Comparison of ENCODE assay signal across 17 cellular contexts in the genomic region with DNA sequence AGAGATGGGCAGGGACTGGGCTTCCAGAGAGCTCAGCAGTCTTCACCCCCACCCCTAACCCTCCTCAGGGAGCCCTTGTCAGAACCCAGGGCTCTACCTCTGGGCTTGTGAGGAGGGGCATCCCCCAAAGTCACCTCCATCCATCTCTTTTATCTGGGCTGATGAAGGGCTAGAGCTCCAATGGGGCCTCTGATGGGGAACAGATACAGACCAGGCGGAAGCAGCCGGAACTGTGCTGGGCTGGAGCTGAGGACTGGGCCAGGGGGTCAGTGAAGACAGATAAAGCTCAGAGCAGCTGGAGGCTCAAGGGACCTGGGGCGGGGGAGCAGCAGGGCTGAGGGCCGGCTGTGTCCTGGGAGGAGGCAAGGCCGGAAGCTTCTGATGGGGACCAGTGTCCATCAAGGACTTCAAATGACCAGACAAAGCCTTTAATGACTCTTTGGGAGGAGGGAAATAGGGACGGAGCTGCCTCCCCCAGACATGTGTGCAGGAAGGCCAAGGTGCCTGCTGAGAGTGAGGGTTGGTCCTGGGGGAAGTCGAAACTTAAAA. TPM values are rescaled to one million over a fixed set of nuclear protein-coding genes. Genes with fewer than 3 reads are reported as not detected.
"Had no signal": no experiment of that assay in that cellular context is flagged by ENCODE, and none has a peak within 500 bp of the region (broad histone marks: within the 10 kb centered on the region; RNA-seq: fewer than 3 reads in every experiment).

No MANE protein-coding gene starts in this region.

- H3K4me3 ChIP-seq: esophagus squamous epithelium, prostate gland, right lobe of liver, suprapubic skin had no signal

- H3K9me3 Mint-ChIP-seq: activated T-helper 1 cell treated with anti-CD3 and anti-CD28 coated beads, Interleukin-12 subunit alpha, Interleukin-12 subunit beta, Interleukin-2, Interleukin-4 antibody, amounts not matched to agents 30 ng/mL and 10 ng/mL and 1 ng/mL, durations not matched to agents 14 hours and 24 hours and 36 hours; T-helper 2 cell treated with Interferon-gamma antibody and Interleukin-4, amounts not matched to agents 5 μg/mL and 100 μg/mL, for 36 hours; WTC11 had no signal

- H3K36me3 Mint-ChIP-seq: WTC11 had no signal

- ATAC-seq: activated CD8-positive, alpha-beta T cell treated with anti-CD3 and anti-CD28 coated beads, Interleukin-2, amount 10 ng/mL, durations not matched to agents 7 days and 5 days; left lobe of liver; WTC11 had no signal

- DNase-seq: activated CD8-positive, alpha-beta memory T cell treated with anti-CD3 and anti-CD28 coated beads, Interleukin-2, amount 50 U/mL, for 48 hours; activated CD8-positive, alpha-beta T cell treated with anti-CD3 and anti-CD28 coated beads, Interleukin-2, amount 10 ng/mL, durations not matched to agents 7 days and 5 days; activated naive CD4-positive, alpha-beta T cell; esophagus squamous epithelium; right lobe of liver; stimulated activated naive CD4-positive, alpha-beta T cell; SW 1271 had no signal

- H3K36me3 ChIP-seq: esophagus squamous epithelium, prostate gland, right lobe of liver, suprapubic skin had no signal

- H3K4me1 ChIP-seq: prostate gland had no signal

- H3K27ac ChIP-seq: esophagus squamous epithelium, prostate gland, right lobe of liver, suprapubic skin had no signal

- H3K4me3 Mint-ChIP-seq: activated CD8-positive, alpha-beta T cell treated with anti-CD3 and anti-CD28 coated beads, Interleukin-2, amount 10 ng/mL, durations not matched to agents 7 days and 5 days; activated T-helper 1 cell treated with anti-CD3 and anti-CD28 coated beads, Interleukin-12 subunit alpha, Interleukin-12 subunit beta, Interleukin-2, Interleukin-4 antibody, amounts not matched to agents 30 ng/mL and 10 ng/mL and 1 ng/mL, durations not matched to agents 14 hours and 24 hours and 36 hours; T-helper 2 cell treated with Interferon-gamma antibody and Interleukin-4, amounts not matched to agents 5 μg/mL and 100 μg/mL, for 36 hours; WTC11 had no signal

- H3K27ac Mint-ChIP-seq: activated CD8-positive, alpha-beta T cell treated with anti-CD3 and anti-CD28 coated beads, Interleukin-2, amount 10 ng/mL, durations not matched to agents 7 days and 5 days; activated T-helper 1 cell treated with anti-CD3 and anti-CD28 coated beads, Interleukin-12 subunit alpha, Interleukin-12 subunit beta, Interleukin-2, Interleukin-4 antibody, amounts not matched to agents 30 ng/mL and 10 ng/mL and 1 ng/mL, durations not matched to agents 14 hours and 24 hours and 36 hours; T-helper 2 cell treated with Interferon-gamma antibody and Interleukin-4, amounts not matched to agents 5 μg/mL and 100 μg/mL, for 36 hours; WTC11 had no signal

- H3K27me3 ChIP-seq: right lobe of liver had no signal

RNA-seq across cellular contexts. Expression of gene TLX1, which starts 59.1 kb away (rescaled TPM):
- total RNA-seq: activated CD8-positive, alpha-beta T cell treated with anti-CD3 and anti-CD28 coated beads, Interleukin-2, amount 10 ng/mL, durations not matched to agents 7 days and 5 days; activated T-helper 1 cell treated with anti-CD3 and anti-CD28 coated beads, Interleukin-12 subunit alpha, Interleukin-12 subunit beta, Interleukin-2, Interleukin-4 antibody, amounts not matched to agents 30 ng/mL and 10 ng/mL and 1 ng/mL, durations not matched to agents 14 hours and 24 hours and 36 hours; astrocyte; esophagus squamous epithelium; mesenteric fat pad; myocyte; suprapubic skin; ureter had no signal
